ENCODE assay signal across 8 cellular contexts in genomic region chr10:103969857-103970627, GRCh38. TPM values are rescaled to one million over a fixed set of nuclear protein-coding genes. Genes with fewer than 3 reads are reported as not detected.
DNase-seq lines count a peak whose midpoint lies in the region; ATAC-seq, FAIRE-seq and TF ChIP-seq lines count a peak whose summit lies in the region.

No MANE protein-coding gene starts in this region.

- no peak overlapping the region for H2AFZ ChIP-seq in HCT116 (ENCODE audit: low read depth, low read length, poor library complexity, severe bottlenecking)
- no peak overlapping the region for H2AFZ ChIP-seq in SU-DHL-6 (ENCODE audit: low read depth, low read length, severe bottlenecking)
- no peak overlapping the region for H2AFZ ChIP-seq in smooth muscle cell (ENCODE audit: low read depth)

- no peak for ATAC-seq in HCT116
- no peak for ATAC-seq in GM21717 (IDR thresholded peaks at IDR 0.05; ENCODE audit: unreplicated experiment)
- ATAC-seq in HG03280 (IDR thresholded peaks at IDR 0.05; ENCODE audit: unreplicated experiment), result no peak

- H3K27me3 ChIP-seq in HCT116 (ENCODE audit: insufficient read depth, low read length) (no peaks in the 10 kb centered on the region), SU-DHL-6 (ENCODE audit: low read length) (no peaks in the 10 kb centered on the region), smooth muscle cell (ENCODE audit: low read depth) (no peaks in the 10 kb centered on the region)

- no peak for FAIRE-seq in D721Med (lab: Jason Lieb, UNC)

- H3K9ac ChIP-seq in HCT116 (ENCODE audit: low read length) (no peak overlapping the region), SU-DHL-6 (ENCODE audit: low read length) (peak overlapping the region; percentile 84), smooth muscle cell (ENCODE audit: low read depth) (peak overlapping the region; percentile 21)

- POLR2A ChIA-PET in HCT116 (lab: Charles Lee), result interaction anchor here (1.2 kb wide), 2 partner anchors 13 to 53 kb away, joined by 4 to 5 read pairs; no protein-coding TSS in a partner anchor

- H3K27ac ChIP-seq in HCT116 (ENCODE audit: low read depth, low read length), result no peak overlapping the region
- H3K27ac ChIP-seq in SU-DHL-6 (ENCODE audit: low read depth, low read length), result no peak overlapping the region
- H3K27ac ChIP-seq in smooth muscle cell (ENCODE audit: low read depth), result no peak overlapping the region

- H3K36me3 ChIP-seq in HCT116 (ENCODE audit: control insufficient read depth in 1 of 2, insufficient read depth in 2 of 2, low read length in 2 of 2), result no peaks in the 10 kb centered on the region; a peak in 1 of 4 replicates
- no peaks in the 10 kb centered on the region for H3K36me3 ChIP-seq in SU-DHL-6 (ENCODE audit: low read length)
- H3K36me3 ChIP-seq in smooth muscle cell (ENCODE audit: low read depth), result no peaks in the 10 kb centered on the region

- H3K4me3 ChIP-seq in HCT116 (replicated peaks in 1 of 2; ENCODE audit: low read depth in 1 of 2, low read length in 2 of 2), result no peak overlapping the region
- H3K4me3 ChIP-seq in SU-DHL-6 (ENCODE audit: insufficient read depth, low read length, poor library complexity, severe bottlenecking), result peak overlapping the region; percentile 89
- H3K4me3 ChIP-seq in fibroblast of the aortic adventitia (ENCODE audit: low read depth, low read length), result peak overlapping the region; percentile 73
- peak overlapping the region; percentile 94 for H3K4me3 ChIP-seq in smooth muscle cell

- CTCF ChIA-PET in HCT116 (lab: Charles Lee), result interaction anchor here (1.2 kb wide), 1 partner anchor 12 kb away, joined by 4 read pairs; no protein-coding TSS in a partner anchor

- DNase-seq in HCT116 (ENCODE audit: low read depth, low spot score) (no peak), fibroblast of the aortic adventitia (ENCODE audit: low read depth) (peak; percentile 6), smooth muscle cell (lab: John Stamatoyannopoulos, UW; ENCODE audit: unreplicated experiment) (no peak), D721Med (ENCODE audit: insufficient read length, low spot score) (no peak)
- no peak for DNase-seq in stimulated activated CD4-positive, alpha-beta T cell treated with anti-CD3 and anti-CD28 coated beads, Interleukin-12 subunit alpha, Interleukin-12 subunit beta, amount 100 ng/mL, for 4 hours

- H3K4me2 ChIP-seq in HCT116 (ENCODE audit: low read length), result peak overlapping the region; percentile 89
- H3K4me2 ChIP-seq in SU-DHL-6 (ENCODE audit: low read depth, low read length, poor library complexity, severe bottlenecking), result peak overlapping the region; percentile 89
- H3K4me2 ChIP-seq in smooth muscle cell, result peak overlapping the region; percentile 100

- peaks cover 72% of the 10 kb centered on the region for H3K79me2 ChIP-seq in HCT116 (ENCODE audit: insufficient read depth, low read length)
- peaks cover 71% of the 10 kb centered on the region for H3K79me2 ChIP-seq in SU-DHL-6 (ENCODE audit: insufficient read depth, low read length)
- H3K79me2 ChIP-seq in smooth muscle cell (ENCODE audit: low read depth), result peaks cover 69% of the 10 kb centered on the region

- intact Hi-C loops in HCT116 (cut with micrococcal nuclease), result loop anchor here (5.0 kb wide), 2 partner anchors 48 to 73 kb away; no protein-coding TSS in a partner anchor

- H3F3A ChIP-seq in SU-DHL-6 (ENCODE audit: insufficient read depth) (peaks cover 16% of the 10 kb centered on the region; the same call in 1 of the 2 replicates), smooth muscle cell (ENCODE audit: low read depth) (no peaks in the 10 kb centered on the region)

- no peak for TF ChIP-seq POLR2A in HCT116 (IDR thresholded peaks at IDR 0.05; ENCODE audit: borderline replicate concordance, extremely low read depth, insufficient read depth, insufficient read length)

- TF ChIP-seq CTCF in HCT116 (IDR thresholded peaks at IDR 0.05 in 2 of 3, conservative IDR thresholded peaks at IDR 0.05 in 1 of 3; ENCODE audit: borderline replicate concordance in 1 of 3, insufficient read depth in 1 of 3, low read depth in 2 of 3, low read length in 2 of 3) (no peak), SU-DHL-6 (IDR thresholded peaks at IDR 0.05; ENCODE audit: insufficient read depth, low read length, poor library complexity, severe bottlenecking) (no peak), fibroblast of the aortic adventitia (IDR thresholded peaks at IDR 0.05; ENCODE audit: insufficient read depth, low read length) (no peak), smooth muscle cell (IDR thresholded peaks at IDR 0.05; ENCODE audit: borderline replicate concordance, insufficient read depth, poor library complexity, severe bottlenecking) (no peak), D721Med (IDR thresholded peaks at IDR 0.05; ENCODE audit: insufficient read depth, missing control alignments) (no peak)

- no peaks in the 10 kb centered on the region for H3K9me3 ChIP-seq in HCT116 (ENCODE audit: control insufficient read depth in 1 of 2, insufficient read depth in 1 of 2, low read depth in 1 of 2, low read length in 2 of 2)
- no peaks in the 10 kb centered on the region for H3K9me3 ChIP-seq in SU-DHL-6 (ENCODE audit: insufficient read depth, low read length)
- H3K9me3 ChIP-seq in smooth muscle cell (replicated peaks; ENCODE audit: low read depth), result no peaks in the 10 kb centered on the region

- no TSS peak for BruUV-seq in HCT116 (replicated peaks; lab: Mats Ljungman, UMichigan)

- H3K4me1 ChIP-seq in HCT116 (ENCODE audit: control insufficient read depth in 1 of 2, insufficient read depth in 2 of 2, low read length in 2 of 2), result peaks cover 24 to 40% of the 10 kb centered on the region in 2 experiments; a peak in 3 of 4 replicates
- peaks cover 26% of the 10 kb centered on the region for H3K4me1 ChIP-seq in smooth muscle cell (ENCODE audit: low read depth)

- H3K9me2 ChIP-seq in HCT116 (ENCODE audit: insufficient read depth), result no peaks in the 10 kb centered on the region
- no peaks in the 10 kb centered on the region for H3K9me2 ChIP-seq in SU-DHL-6 (replicated peaks; ENCODE audit: insufficient read depth, low read length)

- WGBS in smooth muscle cell (ENCODE audit: low lambda C conversion rate), result 86% methylated on average over 2 of the region's 2 CpGs

- no peak for TF ChIP-seq RAD21 in HCT116 (IDR thresholded peaks at IDR 0.05; ENCODE audit: low read depth)

- H4K20me1 ChIP-seq in HCT116 (ENCODE audit: insufficient read depth) (no peaks in the 10 kb centered on the region; the same call in 1 of the 2 replicates), SU-DHL-6 (ENCODE audit: low read depth, low read length) (peaks cover 19% of the 10 kb centered on the region), smooth muscle cell (ENCODE audit: low read depth) (peaks cover 67% of the 10 kb centered on the region)

- RAD21 ChIA-PET in HCT116 (lab: Charles Lee; ENCODE audit: low non-redundant PET in 1 of 2, low total read pairs in 2 of 2, uncharacterized antibody in 2 of 2, unreplicated experiment in 2 of 2), result no interaction called here

TF ChIP-seq in HCT116, 20 proteins besides CTCF, POLR2A, EP300 and RAD21:
- no peak for TF ChIP-seq SRF (IDR thresholded peaks at IDR 0.05; ENCODE audit: low read depth)
- TF ChIP-seq YY1 (IDR thresholded peaks at IDR 0.05; ENCODE audit: extremely low read depth, insufficient replicate concordance, low read depth, low read length), result no peak
- no peak for TF ChIP-seq ELF1 (IDR thresholded peaks at IDR 0.05; ENCODE audit: borderline replicate concordance, low read depth)

RNA-seq across cellular contexts. Expression of gene SLK, which starts 3.1 kb away (rescaled TPM):
- total RNA-seq in HCT116 (2021; ENCODE audit: unreplicated experiment), result 44.2 TPM
- polyA plus RNA-seq in HCT116 (2012), result 9.4 and 13.3 TPM in 2 replicates
- total RNA-seq in fibroblast of the aortic adventitia (ENCODE audit: low replicate concordance), result 50.1 and 81.3 TPM in 2 replicates
- 45.7 and 54.9 TPM in 2 replicates for total RNA-seq in smooth muscle cell
- 15.5 and 16.9 TPM in 2 replicates for polyA plus RNA-seq in smooth muscle cell

RNA-seq across cellular contexts. Expression of gene STN1, which starts 52.1 kb away (rescaled TPM):
- total RNA-seq in HCT116 (2021; ENCODE audit: unreplicated experiment), result 74.7 TPM
- 55.0 and 72.1 TPM in 2 replicates for polyA plus RNA-seq in HCT116 (2012)
- 18.4 and 34.9 TPM in 2 replicates for total RNA-seq in fibroblast of the aortic adventitia (ENCODE audit: low replicate concordance)
- 34.9 and 37.9 TPM in 2 replicates for total RNA-seq in smooth muscle cell
- polyA plus RNA-seq in smooth muscle cell, result 38.6 and 47.8 TPM in 2 replicates

Comparison
In these comparisons a context has a peak if more than half of its experiments do, and no peak if none do; other contexts are left out.
1. H3K4me3 ChIP-seq: peak in SU-DHL-6 (single experiment), fibroblast of the aortic adventitia (single experiment) and smooth muscle cell (single experiment); none in HCT116 (0 of 2).
2. Peak in every context shown above with its lines, with median percentiles within 50 percentile points of each other: H3K4me2 ChIP-seq.